Comparison of ENCODE assay signal across 8 cellular contexts in genomic region chr2:71466301-71467179, GRCh38. TPM values are rescaled to one million over a fixed set of nuclear protein-coding genes. Genes with fewer than 3 reads are reported as not detected.
DNase-seq lines count a peak whose midpoint lies in the region; ATAC-seq, FAIRE-seq and TF ChIP-seq lines count a peak whose summit lies in the region.

No MANE protein-coding gene starts in this region.

- H3K4me1 Mint-ChIP-seq in H9 = peaks cover 8 to 12% of the 10 kb centered on the region in 2 experiments

- H3K4me2 ChIP-seq in H9 (ENCODE audit: insufficient read depth, insufficient read length, low read length) = peak overlapping the region; percentile 73

- H3K14ac ChIP-seq in H9 (ENCODE audit: insufficient read depth, low read length) = no peak overlapping the region; the same call in 1 of the 2 replicates

- H3K56ac ChIP-seq in H9 (ENCODE audit: insufficient read length, low read depth, low read length) = no peak overlapping the region

- H2BK15ac ChIP-seq in H9 (ENCODE audit: low read depth, low read length) = no peak overlapping the region; the same call in 1 of the 2 replicates

- no peak overlapping the region for H2BK120ac ChIP-seq in H9 (ENCODE audit: low read depth, low read length, poor library complexity, severe bottlenecking)

- no peak overlapping the region for H3K18ac ChIP-seq in H9 (ENCODE audit: insufficient read length, low read depth, low read length)

- H3K36me3 ChIP-seq in WERI-Rb-1 (no peaks in the 10 kb centered on the region), neutrophil (peaks cover 42% of the 10 kb centered on the region)

- no peaks in the 10 kb centered on the region for H3K79me2 ChIP-seq in H9 (ENCODE audit: insufficient read depth, low read length)

- DNase-seq in AG10803 (ENCODE audit: low read depth) (peak; percentile 13), H9 (peak; percentile 62), WERI-Rb-1 (peak; percentile 50), germinal center (ENCODE audit: low spot score) (peak; percentile 24), GM12892 (ENCODE audit: insufficient read length) (no peak)

- no peak overlapping the region; a peak in 1 of 7 replicates for H3K27ac Mint-ChIP-seq in H9

- H3K9me3 ChIP-seq in H9 (ENCODE audit: control insufficient read depth, low read depth, low read length) (no peaks in the 10 kb centered on the region), WERI-Rb-1 (ENCODE audit: severe bottlenecking) (peaks cover 23% of the 10 kb centered on the region), neutrophil (no peaks in the 10 kb centered on the region)

- no peak for FAIRE-seq in GM12892 (lab: Jason Lieb, UNC)

- H3K27me3 ChIP-seq in H9 (ENCODE audit: insufficient read depth, low read length) (peaks cover 58% of the 10 kb centered on the region), WERI-Rb-1 (ENCODE audit: insufficient read depth, low read depth, severe bottlenecking) (no peaks in the 10 kb centered on the region), neutrophil (no peaks in the 10 kb centered on the region)

- H3K27me3 Mint-ChIP-seq in H9 (ENCODE audit: low read depth) = peaks cover 39% of the 10 kb centered on the region

- H2BK12ac ChIP-seq in H9 (ENCODE audit: insufficient read length, low read depth, low read length) = no peak overlapping the region

- no peak overlapping the region for H3T11ph ChIP-seq in H9 (ENCODE audit: low read length)

- ATAC-seq in GM19397 (IDR thresholded peaks at IDR 0.05; ENCODE audit: unreplicated experiment) (no peak), GM19455 (IDR thresholded peaks at IDR 0.05; ENCODE audit: unreplicated experiment) (no peak)

- H4K91ac ChIP-seq in H9 (ENCODE audit: insufficient read length, low read depth, low read length) = no peak overlapping the region

- H3K23me2 ChIP-seq in H9 (ENCODE audit: insufficient read length, low read depth, low read length, poor library complexity, severe bottlenecking) = peaks cover 14% of the 10 kb centered on the region

- H2BK20ac ChIP-seq in H9 (ENCODE audit: low read depth, low read length, poor library complexity, severe bottlenecking) = no peak overlapping the region

- no peak overlapping the region for H4K5ac ChIP-seq in H9 (ENCODE audit: insufficient read length, low read depth, low read length)

- H2AK5ac ChIP-seq in H9 (ENCODE audit: insufficient read length, low read length) = no peak overlapping the region

- no peak overlapping the region for H4K8ac ChIP-seq in H9 (replicated peaks; ENCODE audit: insufficient read length, low read depth, low read length)

- peak overlapping the region; percentile 62 to 73 for H3K4me3 Mint-ChIP-seq in H9

- no peak overlapping the region for H2BK5ac ChIP-seq in H9 (ENCODE audit: insufficient read length, low read length)

- H3K79me1 ChIP-seq in H9 (ENCODE audit: insufficient read depth, low read depth, low read length, poor library complexity, severe bottlenecking) = no peaks in the 10 kb centered on the region

- TF ChIP-seq CTCF in AG10803 (conservative IDR thresholded peaks at IDR 0.05; ENCODE audit: low read length) (no peak), H9 (conservative IDR thresholded peaks at IDR 0.05) (no peak), WERI-Rb-1 (IDR thresholded peaks at IDR 0.05; ENCODE audit: low read depth, low read length) (no peak), neutrophil (IDR thresholded peaks at IDR 0.05) (no peak)

- no peaks in the 10 kb centered on the region for H3K9me3 Mint-ChIP-seq in H9

- H3K4me3 ChIP-seq in AG10803 (ENCODE audit: low read length) (peak overlapping the region; percentile 66), WERI-Rb-1 (ENCODE audit: low read depth, low read length) (peak overlapping the region; percentile 57), neutrophil (ENCODE audit: low read depth in 1 of 2, low read length in 1 of 2) (peak overlapping the region; percentile 67 to 72)

- peak overlapping the region; percentile 27 for H2AFZ ChIP-seq in H9 (ENCODE audit: low read length)

- H3K23ac ChIP-seq in H9 (ENCODE audit: insufficient read length, low read depth, low read length) = no peak overlapping the region

- no peaks in the 10 kb centered on the region; the same call in 1 of the 2 replicates for H3K4me1 ChIP-seq in H9 (ENCODE audit: insufficient read depth, low read length)
- peaks cover 90 to 98% of the 10 kb centered on the region in 2 experiments for H3K4me1 ChIP-seq in neutrophil (ENCODE audit: control insufficient read depth in 1 of 2, insufficient read depth in 1 of 2, low read depth in 1 of 2, low read length in 1 of 2)

- no peak overlapping the region for H3K9ac ChIP-seq in H9 (ENCODE audit: extremely low read depth, insufficient read length, low read length)

- no peak for TF ChIP-seq POLR2A in GM12892 (IDR thresholded peaks at IDR 0.05; ENCODE audit: low read depth, low read length)

- no peaks in the 10 kb centered on the region for H4K20me1 ChIP-seq in H9 (ENCODE audit: control insufficient read depth, insufficient read depth, insufficient read length)

- H3K27ac ChIP-seq in H9 (ENCODE audit: insufficient read length, low read depth, low read length) = no peak overlapping the region
- peak overlapping the region; percentile 46 for H3K27ac ChIP-seq in WERI-Rb-1
- peak overlapping the region; percentile 81 for H3K27ac ChIP-seq in neutrophil

- WGBS in H9 (ENCODE audit: extremely low coverage, insufficient read length, low lambda C conversion rate) = no CpG with 5 or more reads among the region's 78 CpGs

- H3K4ac ChIP-seq in H9 (ENCODE audit: low read depth, low read length) = no peak overlapping the region

- no peaks in the 10 kb centered on the region for H3K36me3 Mint-ChIP-seq in H9 (ENCODE audit: insufficient read depth in 1 of 3, low read depth in 3 of 3)

RNA-seq across cellular contexts. Expression of gene DYSF, which starts 13.2 kb away (rescaled TPM):
- 4.8 and 5.5 TPM in 2 replicates for total RNA-seq in H9 (2021)
- not detected for polyA plus RNA-seq in GM12892 (2012; ENCODE audit: missing spikeins)
